Comparison of ENCODE assay signal across 1 cellular context in the genomic region with DNA sequence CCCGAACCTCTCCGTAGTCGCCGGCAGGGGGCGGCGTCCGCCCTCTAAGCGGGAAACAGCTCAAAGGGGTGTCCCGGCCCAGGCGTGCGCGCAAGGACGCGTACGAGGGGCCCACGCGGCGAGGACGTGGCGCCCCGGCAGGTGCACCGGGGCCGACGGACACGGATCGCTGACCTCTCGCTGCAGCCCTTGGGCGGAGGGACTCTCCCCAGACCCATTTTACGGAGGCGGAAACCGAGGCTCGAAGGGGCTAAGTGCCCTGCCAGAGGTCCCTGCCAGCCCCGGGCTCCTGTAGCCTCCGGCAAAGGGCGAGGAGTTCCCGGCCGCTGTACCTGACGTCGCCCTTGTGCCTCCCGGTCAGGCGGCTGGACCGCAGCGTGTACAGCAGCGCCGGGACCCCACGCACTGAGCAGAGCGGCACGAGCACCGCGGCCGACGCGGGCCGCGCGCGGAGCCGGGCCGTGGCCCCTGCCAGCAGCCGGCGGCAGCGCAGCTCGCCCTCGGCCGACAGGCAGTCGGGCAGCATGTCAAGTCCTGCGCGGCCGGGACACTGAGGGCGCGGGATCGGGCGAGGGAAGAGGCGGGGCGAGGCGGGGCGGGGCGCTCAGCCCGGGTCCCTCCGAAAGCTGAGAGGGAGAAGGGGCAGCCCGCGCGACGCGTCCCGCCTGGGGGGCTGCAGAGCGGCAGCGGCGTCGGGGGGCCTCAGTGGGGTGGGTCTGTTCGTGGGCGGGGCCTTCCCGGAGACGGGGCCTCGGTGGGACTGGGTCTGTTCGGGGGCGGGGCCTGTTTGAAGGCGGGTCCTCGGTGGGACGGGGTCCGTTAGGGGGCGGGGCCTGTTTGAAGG.
TF ChIP-seq lines count a peak whose summit lies in the region.

A gene with protein sequence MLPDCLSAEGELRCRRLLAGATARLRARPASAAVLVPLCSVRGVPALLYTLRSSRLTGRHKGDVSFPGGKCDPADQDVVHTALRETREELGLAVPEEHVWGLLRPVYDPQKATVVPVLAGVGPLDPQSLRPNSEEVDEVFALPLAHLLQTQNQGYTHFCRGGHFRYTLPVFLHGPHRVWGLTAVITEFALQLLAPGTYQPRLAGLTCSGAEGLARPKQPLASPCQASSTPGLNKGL (minus strand): TSS at position 552 of the 844 bp plus-strand sequence. CDS start 26 bp downstream, at position 526.

TF ChIP-seq in K562, 482 proteins besides CTCF, POLR2A, EP300 and RAD21 (continued from another document and continues in another):
- TF ChIP-seq NONO (IDR thresholded peaks at IDR 0.05; ENCODE audit: low read depth in 2 of 2, low read length in 1 of 2) (peak; percentile 65 to 69; a peak in 3 of 4 replicates), PHTF2 (CRISPR knock-in tag; IDR thresholded peaks at IDR 0.05) (no peak), MBD2 (IDR thresholded peaks at IDR 0.05; ENCODE audit: borderline replicate concordance, low read depth) (no peak), EWSR1 (IDR thresholded peaks at IDR 0.05; ENCODE audit: borderline replicate concordance, low read depth, partially characterized antibody) (no peak), NR2C1 (IDR thresholded peaks at IDR 0.05) (no peak), NR2C1 (tag; IDR thresholded peaks at IDR 0.05) (no peak), NR1H2 (CRISPR knock-in tag; IDR thresholded peaks at IDR 0.05) (peak; percentile 89), ZNF431 (CRISPR knock-in tag; IDR thresholded peaks at IDR 0.05) (peak; percentile 92), ZBTB33 (CRISPR knock-in tag; IDR thresholded peaks at IDR 0.05) (peak; percentile 89), FOXA1 (IDR thresholded peaks at IDR 0.05; ENCODE audit: borderline replicate concordance) (no peak), HMG20B (CRISPR knock-in tag; IDR thresholded peaks at IDR 0.05) (no peak), KLF13 (tag; IDR thresholded peaks at IDR 0.05; ENCODE audit: borderline replicate concordance, low read depth) (peak; percentile 81; the same call in 1 of the 2 replicates), KAT7 (CRISPR knock-in tag; IDR thresholded peaks at IDR 0.05; ENCODE audit: borderline replicate concordance) (0 out of 2 replicates have a peak, but pooled peaks have one; percentile 78), RNF2 (IDR thresholded peaks at IDR 0.05) (peak; percentile 81), FOXK1 (CRISPR knock-in tag; IDR thresholded peaks at IDR 0.05; ENCODE audit: borderline replicate concordance) (peak; percentile 96), MYBL2 (IDR thresholded peaks at IDR 0.05; ENCODE audit: low read depth) (no peak), MYBL2 (CRISPR knock-in tag; IDR thresholded peaks at IDR 0.05; ENCODE audit: borderline replicate concordance) (no peak), MXI1 (IDR thresholded peaks at IDR 0.05; ENCODE audit: low read depth, low read length) (no peak), GMEB1 (CRISPR knock-in tag; IDR thresholded peaks at IDR 0.05) (peak; percentile 60), SAP30 (IDR thresholded peaks at IDR 0.05; ENCODE audit: borderline replicate concordance, insufficient read depth, low read depth, low read length, poor library complexity, severe bottlenecking) (peak; percentile 76), ZNF3 (CRISPR knock-in tag; IDR thresholded peaks at IDR 0.05) (no peak), BCOR (IDR thresholded peaks at IDR 0.05) (peak; percentile 83), SMAD4 (CRISPR knock-in tag; conservative IDR thresholded peaks at IDR 0.05) (peak; percentile 72; the same call in 1 of the 2 replicates), NR2C2 (CRISPR knock-in tag; IDR thresholded peaks at IDR 0.05) (no peak), NR2C2 (tag; IDR thresholded peaks at IDR 0.05) (no peak), RCOR1 (IDR thresholded peaks at IDR 0.05; ENCODE audit: borderline replicate concordance in 1 of 2, low read depth in 2 of 2, low read length in 2 of 2) (0 out of 4 replicates have a peak, but pooled peaks have one; percentile 21 to 44), CBFA2T3 (IDR thresholded peaks at IDR 0.05) (no peak), TAF7 (tag; IDR thresholded peaks at IDR 0.05) (no peak), HMGN3 (IDR thresholded peaks at IDR 0.05; ENCODE audit: borderline replicate concordance, extremely low read depth, insufficient read length, low read depth, low read length) (peak; percentile 57), HDAC8 (tag; IDR thresholded peaks at IDR 0.05) (peak; percentile 75), ZNF197 (CRISPR knock-in tag; IDR thresholded peaks at IDR 0.05; ENCODE audit: low read depth) (0 out of 2 replicates have a peak, but pooled peaks have one; percentile 38), KDM2B (CRISPR knock-in tag; IDR thresholded peaks at IDR 0.05) (peak; percentile 96), HDAC6 (IDR thresholded peaks at IDR 0.05; ENCODE audit: low read depth, low read length) (0 out of 2 replicates have a peak, but pooled peaks have one; percentile 72), BRCA1 (IDR thresholded peaks at IDR 0.05) (no peak), BRCA1 (CRISPR knock-in tag; IDR thresholded peaks at IDR 0.05) (0 out of 2 replicates have a peak, but pooled peaks have one; percentile 82), ZNF232 (CRISPR knock-in tag; IDR thresholded peaks at IDR 0.05) (peak; percentile 96), CTCFL (IDR thresholded peaks at IDR 0.05; ENCODE audit: borderline replicate concordance, insufficient read depth, low read depth, low read length, poor library complexity, severe bottlenecking) (peak; percentile 70), ZSCAN32 (CRISPR knock-in tag; IDR thresholded peaks at IDR 0.05) (no peak), YY1 (IDR thresholded peaks at IDR 0.05; ENCODE audit: borderline replicate concordance in 1 of 3, control insufficient read depth in 1 of 3, extremely low read depth in 1 of 3, insufficient read depth in 3 of 3, insufficient read length in 1 of 3, insufficient replicate concordance in 2 of 3, low read depth in 1 of 3, low read length in 2 of 3) (peak in 2 of 3 experiments; percentile 11 to 44), E2F1 (CRISPR knock-in tag; IDR thresholded peaks at IDR 0.05) (peak; percentile 86), TRIM24 (IDR thresholded peaks at IDR 0.05) (0 out of 4 replicates have a peak, but pooled peaks of 1 of the 2 experiments have one; percentile 26), ZNF696 (CRISPR knock-in tag; conservative IDR thresholded peaks at IDR 0.05) (0 out of 2 replicates have a peak, but pooled peaks have one; percentile 64), JUNB (CRISPR knock-in tag; conservative IDR thresholded peaks at IDR 0.05) (no peak), ATF7 (IDR thresholded peaks at IDR 0.05) (peak; percentile 48; the same call in 1 of the 2 replicates), MTA3 (IDR thresholded peaks at IDR 0.05; ENCODE audit: borderline replicate concordance) (peak; percentile 92; the same call in 1 of the 2 replicates), CREB3 (tag; conservative IDR thresholded peaks at IDR 0.05; ENCODE audit: low read depth) (no peak), ETV5 (CRISPR knock-in tag; IDR thresholded peaks at IDR 0.05; ENCODE audit: low read depth) (peak; percentile 84), RAD51 (IDR thresholded peaks at IDR 0.05; ENCODE audit: borderline replicate concordance, low read depth) (no peak), TSC22D4 (tag; IDR thresholded peaks at IDR 0.05) (no peak), MAX (CRISPR knock-in tag; IDR thresholded peaks at IDR 0.05) (peak; percentile 98)
- TF ChIP-seq, protein P1, sequence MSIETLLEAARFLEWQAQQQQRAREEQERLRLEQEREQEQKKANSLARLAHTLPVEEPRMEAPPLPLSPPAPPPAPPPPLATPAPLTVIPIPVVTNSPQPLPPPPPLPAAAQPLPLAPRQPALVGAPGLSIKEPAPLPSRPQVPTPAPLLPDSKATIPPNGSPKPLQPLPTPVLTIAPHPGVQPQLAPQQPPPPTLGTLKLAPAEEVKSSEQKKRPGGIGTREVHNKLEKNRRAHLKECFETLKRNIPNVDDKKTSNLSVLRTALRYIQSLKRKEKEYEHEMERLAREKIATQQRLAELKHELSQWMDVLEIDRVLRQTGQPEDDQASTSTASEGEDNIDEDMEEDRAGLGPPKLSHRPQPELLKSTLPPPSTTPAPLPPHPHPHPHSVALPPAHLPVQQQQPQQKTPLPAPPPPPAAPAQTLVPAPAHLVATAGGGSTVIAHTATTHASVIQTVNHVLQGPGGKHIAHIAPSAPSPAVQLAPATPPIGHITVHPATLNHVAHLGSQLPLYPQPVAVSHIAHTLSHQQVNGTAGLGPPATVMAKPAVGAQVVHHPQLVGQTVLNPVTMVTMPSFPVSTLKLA (conservative IDR thresholded peaks at IDR 0.05): peak; percentile 74 to 87
- TF ChIP-seq, protein P2, sequence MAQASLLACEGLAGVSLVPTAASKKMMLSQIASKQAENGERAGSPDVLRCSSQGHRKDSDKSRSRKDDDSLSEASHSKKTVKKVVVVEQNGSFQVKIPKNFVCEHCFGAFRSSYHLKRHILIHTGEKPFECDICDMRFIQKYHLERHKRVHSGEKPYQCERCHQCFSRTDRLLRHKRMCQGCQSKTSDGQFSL (CRISPR knock-in tag; IDR thresholded peaks at IDR 0.05): peak; percentile 48; the same call in 1 of the 2 replicates
- TF ChIP-seq, protein P2 (tag; IDR thresholded peaks at IDR 0.05): no peak
- TF ChIP-seq, protein P3, sequence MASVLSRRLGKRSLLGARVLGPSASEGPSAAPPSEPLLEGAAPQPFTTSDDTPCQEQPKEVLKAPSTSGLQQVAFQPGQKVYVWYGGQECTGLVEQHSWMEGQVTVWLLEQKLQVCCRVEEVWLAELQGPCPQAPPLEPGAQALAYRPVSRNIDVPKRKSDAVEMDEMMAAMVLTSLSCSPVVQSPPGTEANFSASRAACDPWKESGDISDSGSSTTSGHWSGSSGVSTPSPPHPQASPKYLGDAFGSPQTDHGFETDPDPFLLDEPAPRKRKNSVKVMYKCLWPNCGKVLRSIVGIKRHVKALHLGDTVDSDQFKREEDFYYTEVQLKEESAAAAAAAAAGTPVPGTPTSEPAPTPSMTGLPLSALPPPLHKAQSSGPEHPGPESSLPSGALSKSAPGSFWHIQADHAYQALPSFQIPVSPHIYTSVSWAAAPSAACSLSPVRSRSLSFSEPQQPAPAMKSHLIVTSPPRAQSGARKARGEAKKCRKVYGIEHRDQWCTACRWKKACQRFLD (CRISPR knock-in tag; IDR thresholded peaks at IDR 0.05): peak; percentile 57; the same call in 1 of the 2 replicates
